1 cellular context compared by ENCODE assay signal in the genomic region with DNA sequence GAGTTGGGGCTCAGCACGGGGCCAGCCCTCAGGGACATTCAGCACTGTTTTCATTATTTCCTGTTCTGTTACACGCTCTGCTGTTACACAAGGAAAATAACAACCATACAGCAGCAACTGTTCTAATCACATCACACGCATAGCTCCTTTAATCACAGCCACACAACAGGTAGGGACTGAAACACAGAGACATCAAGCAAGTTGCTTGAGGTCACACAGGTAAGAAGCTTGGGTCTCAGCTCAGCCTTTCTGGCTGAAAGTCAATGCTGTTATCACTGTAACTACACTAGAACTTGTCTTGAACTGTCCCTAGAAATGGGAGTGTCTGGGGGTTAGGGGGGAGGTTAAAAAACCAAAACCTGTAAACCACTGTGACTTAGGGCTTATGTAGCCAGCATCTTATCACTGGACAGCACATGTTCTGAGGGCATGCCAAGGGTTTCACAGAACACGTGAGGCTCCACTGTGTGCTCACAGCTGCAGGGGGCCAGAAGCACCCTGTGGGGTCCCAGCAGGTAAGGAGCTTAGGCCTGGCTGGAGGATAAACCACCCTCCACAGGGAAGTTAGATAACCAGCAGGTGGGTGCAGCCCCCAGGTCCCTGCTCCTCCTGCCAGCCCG.
TF ChIP-seq lines count a peak whose summit lies in the region.

No MANE protein-coding gene starts in this region.

TF ChIP-seq in H1, 55 proteins besides CTCF, POLR2A, EP300 and RAD21 (continued from another document):
- TF ChIP-seq TAF7 (optimal IDR thresholded peaks at IDR 0.05; ENCODE audit: borderline replicate concordance, low read depth, low read length) (no peak), EGR1 (IDR thresholded peaks at IDR 0.05; ENCODE audit: borderline replicate concordance, low read depth, low read length) (no peak), KDM4A (IDR thresholded peaks at IDR 0.05; ENCODE audit: low read depth, low read length, severe bottlenecking) (no peak), SUZ12 (IDR thresholded peaks at IDR 0.05; ENCODE audit: low read length) (no peak)
- TF ChIP-seq, protein P1, sequence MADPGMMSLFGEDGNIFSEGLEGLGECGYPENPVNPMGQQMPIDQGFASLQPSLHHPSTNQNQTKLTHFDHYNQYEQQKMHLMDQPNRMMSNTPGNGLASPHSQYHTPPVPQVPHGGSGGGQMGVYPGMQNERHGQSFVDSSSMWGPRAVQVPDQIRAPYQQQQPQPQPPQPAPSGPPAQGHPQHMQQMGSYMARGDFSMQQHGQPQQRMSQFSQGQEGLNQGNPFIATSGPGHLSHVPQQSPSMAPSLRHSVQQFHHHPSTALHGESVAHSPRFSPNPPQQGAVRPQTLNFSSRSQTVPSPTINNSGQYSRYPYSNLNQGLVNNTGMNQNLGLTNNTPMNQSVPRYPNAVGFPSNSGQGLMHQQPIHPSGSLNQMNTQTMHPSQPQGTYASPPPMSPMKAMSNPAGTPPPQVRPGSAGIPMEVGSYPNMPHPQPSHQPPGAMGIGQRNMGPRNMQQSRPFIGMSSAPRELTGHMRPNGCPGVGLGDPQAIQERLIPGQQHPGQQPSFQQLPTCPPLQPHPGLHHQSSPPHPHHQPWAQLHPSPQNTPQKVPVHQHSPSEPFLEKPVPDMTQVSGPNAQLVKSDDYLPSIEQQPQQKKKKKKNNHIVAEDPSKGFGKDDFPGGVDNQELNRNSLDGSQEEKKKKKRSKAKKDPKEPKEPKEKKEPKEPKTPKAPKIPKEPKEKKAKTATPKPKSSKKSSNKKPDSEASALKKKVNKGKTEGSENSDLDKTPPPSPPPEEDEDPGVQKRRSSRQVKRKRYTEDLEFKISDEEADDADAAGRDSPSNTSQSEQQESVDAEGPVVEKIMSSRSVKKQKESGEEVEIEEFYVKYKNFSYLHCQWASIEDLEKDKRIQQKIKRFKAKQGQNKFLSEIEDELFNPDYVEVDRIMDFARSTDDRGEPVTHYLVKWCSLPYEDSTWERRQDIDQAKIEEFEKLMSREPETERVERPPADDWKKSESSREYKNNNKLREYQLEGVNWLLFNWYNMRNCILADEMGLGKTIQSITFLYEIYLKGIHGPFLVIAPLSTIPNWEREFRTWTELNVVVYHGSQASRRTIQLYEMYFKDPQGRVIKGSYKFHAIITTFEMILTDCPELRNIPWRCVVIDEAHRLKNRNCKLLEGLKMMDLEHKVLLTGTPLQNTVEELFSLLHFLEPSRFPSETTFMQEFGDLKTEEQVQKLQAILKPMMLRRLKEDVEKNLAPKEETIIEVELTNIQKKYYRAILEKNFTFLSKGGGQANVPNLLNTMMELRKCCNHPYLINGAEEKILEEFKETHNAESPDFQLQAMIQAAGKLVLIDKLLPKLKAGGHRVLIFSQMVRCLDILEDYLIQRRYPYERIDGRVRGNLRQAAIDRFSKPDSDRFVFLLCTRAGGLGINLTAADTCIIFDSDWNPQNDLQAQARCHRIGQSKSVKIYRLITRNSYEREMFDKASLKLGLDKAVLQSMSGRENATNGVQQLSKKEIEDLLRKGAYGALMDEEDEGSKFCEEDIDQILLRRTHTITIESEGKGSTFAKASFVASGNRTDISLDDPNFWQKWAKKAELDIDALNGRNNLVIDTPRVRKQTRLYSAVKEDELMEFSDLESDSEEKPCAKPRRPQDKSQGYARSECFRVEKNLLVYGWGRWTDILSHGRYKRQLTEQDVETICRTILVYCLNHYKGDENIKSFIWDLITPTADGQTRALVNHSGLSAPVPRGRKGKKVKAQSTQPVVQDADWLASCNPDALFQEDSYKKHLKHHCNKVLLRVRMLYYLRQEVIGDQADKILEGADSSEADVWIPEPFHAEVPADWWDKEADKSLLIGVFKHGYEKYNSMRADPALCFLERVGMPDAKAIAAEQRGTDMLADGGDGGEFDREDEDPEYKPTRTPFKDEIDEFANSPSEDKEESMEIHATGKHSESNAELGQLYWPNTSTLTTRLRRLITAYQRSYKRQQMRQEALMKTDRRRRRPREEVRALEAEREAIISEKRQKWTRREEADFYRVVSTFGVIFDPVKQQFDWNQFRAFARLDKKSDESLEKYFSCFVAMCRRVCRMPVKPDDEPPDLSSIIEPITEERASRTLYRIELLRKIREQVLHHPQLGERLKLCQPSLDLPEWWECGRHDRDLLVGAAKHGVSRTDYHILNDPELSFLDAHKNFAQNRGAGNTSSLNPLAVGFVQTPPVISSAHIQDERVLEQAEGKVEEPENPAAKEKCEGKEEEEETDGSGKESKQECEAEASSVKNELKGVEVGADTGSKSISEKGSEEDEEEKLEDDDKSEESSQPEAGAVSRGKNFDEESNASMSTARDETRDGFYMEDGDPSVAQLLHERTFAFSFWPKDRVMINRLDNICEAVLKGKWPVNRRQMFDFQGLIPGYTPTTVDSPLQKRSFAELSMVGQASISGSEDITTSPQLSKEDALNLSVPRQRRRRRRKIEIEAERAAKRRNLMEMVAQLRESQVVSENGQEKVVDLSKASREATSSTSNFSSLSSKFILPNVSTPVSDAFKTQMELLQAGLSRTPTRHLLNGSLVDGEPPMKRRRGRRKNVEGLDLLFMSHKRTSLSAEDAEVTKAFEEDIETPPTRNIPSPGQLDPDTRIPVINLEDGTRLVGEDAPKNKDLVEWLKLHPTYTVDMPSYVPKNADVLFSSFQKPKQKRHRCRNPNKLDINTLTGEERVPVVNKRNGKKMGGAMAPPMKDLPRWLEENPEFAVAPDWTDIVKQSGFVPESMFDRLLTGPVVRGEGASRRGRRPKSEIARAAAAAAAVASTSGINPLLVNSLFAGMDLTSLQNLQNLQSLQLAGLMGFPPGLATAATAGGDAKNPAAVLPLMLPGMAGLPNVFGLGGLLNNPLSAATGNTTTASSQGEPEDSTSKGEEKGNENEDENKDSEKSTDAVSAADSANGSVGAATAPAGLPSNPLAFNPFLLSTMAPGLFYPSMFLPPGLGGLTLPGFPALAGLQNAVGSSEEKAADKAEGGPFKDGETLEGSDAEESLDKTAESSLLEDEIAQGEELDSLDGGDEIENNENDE (IDR thresholded peaks at IDR 0.05; ENCODE audit: insufficient replicate concordance, low read length): no peak
- TF ChIP-seq, protein P2, sequence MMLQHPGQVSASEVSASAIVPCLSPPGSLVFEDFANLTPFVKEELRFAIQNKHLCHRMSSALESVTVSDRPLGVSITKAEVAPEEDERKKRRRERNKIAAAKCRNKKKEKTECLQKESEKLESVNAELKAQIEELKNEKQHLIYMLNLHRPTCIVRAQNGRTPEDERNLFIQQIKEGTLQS (IDR thresholded peaks at IDR 0.05; ENCODE audit: insufficient read depth, low read depth, low read length): no peak
TF ChIP-seq in H1: peak in this region for 0.
